1 cellular context compared by ENCODE assay signal in the genomic region with DNA sequence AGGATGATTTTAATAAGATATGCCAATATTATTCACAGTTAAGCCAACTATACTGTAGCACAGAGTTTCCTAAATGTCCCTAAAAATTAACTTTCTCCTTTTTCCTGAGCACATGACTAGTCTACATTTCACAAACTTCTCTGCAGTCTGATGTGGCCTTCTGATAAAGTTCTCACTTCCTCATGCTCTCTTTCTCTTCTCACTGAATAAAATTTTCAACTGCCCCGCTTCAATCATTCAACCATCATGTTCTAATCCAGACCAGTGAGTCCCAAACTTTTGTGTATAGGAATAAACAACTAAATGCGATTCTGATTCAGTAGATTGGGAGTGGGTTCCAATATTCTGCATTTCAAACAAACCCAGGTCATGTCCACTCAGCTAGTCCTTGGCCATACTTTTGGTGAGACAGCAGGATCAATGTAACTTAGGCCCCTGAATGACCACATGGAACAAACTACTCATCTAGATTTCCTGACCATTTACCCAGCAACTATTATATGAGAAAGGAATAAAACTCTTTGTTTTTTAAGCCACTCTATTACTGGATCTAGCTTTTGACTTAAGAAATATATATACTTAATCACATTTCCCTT.
A peak's percentile ranks its signal among the peaks of the same experiment; 100 is the strongest.
TF ChIP-seq lines count a peak whose summit lies in the region.

No MANE protein-coding gene starts in this region.

TF ChIP-seq in K562, 482 proteins besides CTCF, POLR2A, EP300 and RAD21 (continued from another document and continues in another):
- no peak for TF ChIP-seq NELFE (IDR thresholded peaks at IDR 0.05; ENCODE audit: insufficient read depth, insufficient read length)
- TF ChIP-seq SAFB2 (IDR thresholded peaks at IDR 0.05; ENCODE audit: borderline replicate concordance, low read depth, low read length, severe bottlenecking): no peak
- TF ChIP-seq, protein P1, sequence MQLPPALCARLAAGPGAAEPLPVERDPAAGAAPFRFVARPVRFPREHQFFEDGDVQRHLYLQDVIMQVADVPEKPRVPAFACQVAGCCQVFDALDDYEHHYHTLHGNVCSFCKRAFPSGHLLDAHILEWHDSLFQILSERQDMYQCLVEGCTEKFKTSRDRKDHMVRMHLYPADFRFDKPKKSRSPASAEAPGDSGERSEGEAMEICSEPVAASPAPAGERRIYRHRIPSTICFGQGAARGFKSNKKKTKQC (CRISPR knock-in tag; IDR thresholded peaks at IDR 0.05): no peak
- TF ChIP-seq PRMT5 (CRISPR knock-in tag; IDR thresholded peaks at IDR 0.05): no peak
- peak; percentile 22; the same call in 1 of the 2 replicates for TF ChIP-seq DPF2 (IDR thresholded peaks at IDR 0.05)
- TF ChIP-seq, protein P2, sequence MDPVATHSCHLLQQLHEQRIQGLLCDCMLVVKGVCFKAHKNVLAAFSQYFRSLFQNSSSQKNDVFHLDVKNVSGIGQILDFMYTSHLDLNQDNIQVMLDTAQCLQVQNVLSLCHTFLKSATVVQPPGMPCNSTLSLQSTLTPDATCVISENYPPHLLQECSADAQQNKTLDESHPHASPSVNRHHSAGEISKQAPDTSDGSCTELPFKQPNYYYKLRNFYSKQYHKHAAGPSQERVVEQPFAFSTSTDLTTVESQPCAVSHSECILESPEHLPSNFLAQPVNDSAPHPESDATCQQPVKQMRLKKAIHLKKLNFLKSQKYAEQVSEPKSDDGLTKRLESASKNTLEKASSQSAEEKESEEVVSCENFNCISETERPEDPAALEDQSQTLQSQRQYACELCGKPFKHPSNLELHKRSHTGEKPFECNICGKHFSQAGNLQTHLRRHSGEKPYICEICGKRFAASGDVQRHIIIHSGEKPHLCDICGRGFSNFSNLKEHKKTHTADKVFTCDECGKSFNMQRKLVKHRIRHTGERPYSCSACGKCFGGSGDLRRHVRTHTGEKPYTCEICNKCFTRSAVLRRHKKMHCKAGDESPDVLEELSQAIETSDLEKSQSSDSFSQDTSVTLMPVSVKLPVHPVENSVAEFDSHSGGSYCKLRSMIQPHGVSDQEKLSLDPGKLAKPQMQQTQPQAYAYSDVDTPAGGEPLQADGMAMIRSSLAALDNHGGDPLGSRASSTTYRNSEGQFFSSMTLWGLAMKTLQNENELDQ (CRISPR knock-in tag; IDR thresholded peaks at IDR 0.05; ENCODE audit: borderline replicate concordance): no peak
- TF ChIP-seq MTA1 (IDR thresholded peaks at IDR 0.05; ENCODE audit: borderline replicate concordance): no peak
- TF ChIP-seq HMGN3 (IDR thresholded peaks at IDR 0.05; ENCODE audit: borderline replicate concordance, extremely low read depth, insufficient read length, low read depth, low read length): no peak
- no peak for TF ChIP-seq NEUROD1 (IDR thresholded peaks at IDR 0.05; ENCODE audit: borderline replicate concordance, low read depth, low read length, partially characterized antibody)
- TF ChIP-seq, protein P3, sequence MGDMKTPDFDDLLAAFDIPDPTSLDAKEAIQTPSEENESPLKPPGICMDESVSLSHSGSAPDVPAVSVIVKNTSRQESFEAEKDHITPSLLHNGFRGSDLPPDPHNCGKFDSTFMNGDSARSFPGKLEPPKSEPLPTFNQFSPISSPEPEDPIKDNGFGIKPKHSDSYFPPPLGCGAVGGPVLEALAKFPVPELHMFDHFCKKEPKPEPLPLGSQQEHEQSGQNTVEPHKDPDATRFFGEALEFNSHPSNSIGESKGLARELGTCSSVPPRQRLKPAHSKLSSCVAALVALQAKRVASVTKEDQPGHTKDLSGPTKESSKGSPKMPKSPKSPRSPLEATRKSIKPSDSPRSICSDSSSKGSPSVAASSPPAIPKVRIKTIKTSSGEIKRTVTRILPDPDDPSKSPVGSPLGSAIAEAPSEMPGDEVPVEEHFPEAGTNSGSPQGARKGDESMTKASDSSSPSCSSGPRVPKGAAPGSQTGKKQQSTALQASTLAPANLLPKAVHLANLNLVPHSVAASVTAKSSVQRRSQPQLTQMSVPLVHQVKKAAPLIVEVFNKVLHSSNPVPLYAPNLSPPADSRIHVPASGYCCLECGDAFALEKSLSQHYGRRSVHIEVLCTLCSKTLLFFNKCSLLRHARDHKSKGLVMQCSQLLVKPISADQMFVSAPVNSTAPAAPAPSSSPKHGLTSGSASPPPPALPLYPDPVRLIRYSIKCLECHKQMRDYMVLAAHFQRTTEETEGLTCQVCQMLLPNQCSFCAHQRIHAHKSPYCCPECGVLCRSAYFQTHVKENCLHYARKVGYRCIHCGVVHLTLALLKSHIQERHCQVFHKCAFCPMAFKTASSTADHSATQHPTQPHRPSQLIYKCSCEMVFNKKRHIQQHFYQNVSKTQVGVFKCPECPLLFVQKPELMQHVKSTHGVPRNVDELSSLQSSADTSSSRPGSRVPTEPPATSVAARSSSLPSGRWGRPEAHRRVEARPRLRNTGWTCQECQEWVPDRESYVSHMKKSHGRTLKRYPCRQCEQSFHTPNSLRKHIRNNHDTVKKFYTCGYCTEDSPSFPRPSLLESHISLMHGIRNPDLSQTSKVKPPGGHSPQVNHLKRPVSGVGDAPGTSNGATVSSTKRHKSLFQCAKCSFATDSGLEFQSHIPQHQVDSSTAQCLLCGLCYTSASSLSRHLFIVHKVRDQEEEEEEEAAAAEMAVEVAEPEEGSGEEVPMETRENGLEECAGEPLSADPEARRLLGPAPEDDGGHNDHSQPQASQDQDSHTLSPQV (IDR thresholded peaks at IDR 0.05): peak; percentile 71; the same call in 1 of the 2 replicates
- TF ChIP-seq, protein P4, sequence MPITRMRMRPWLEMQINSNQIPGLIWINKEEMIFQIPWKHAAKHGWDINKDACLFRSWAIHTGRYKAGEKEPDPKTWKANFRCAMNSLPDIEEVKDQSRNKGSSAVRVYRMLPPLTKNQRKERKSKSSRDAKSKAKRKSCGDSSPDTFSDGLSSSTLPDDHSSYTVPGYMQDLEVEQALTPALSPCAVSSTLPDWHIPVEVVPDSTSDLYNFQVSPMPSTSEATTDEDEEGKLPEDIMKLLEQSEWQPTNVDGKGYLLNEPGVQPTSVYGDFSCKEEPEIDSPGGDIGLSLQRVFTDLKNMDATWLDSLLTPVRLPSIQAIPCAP (CRISPR knock-in tag; IDR thresholded peaks at IDR 0.05; ENCODE audit: borderline replicate concordance): no peak
- TF ChIP-seq ZC3H8 (IDR thresholded peaks at IDR 0.05): no peak
- TF ChIP-seq FOXM1 (IDR thresholded peaks at IDR 0.05; ENCODE audit: low read depth): no peak
- no peak for TF ChIP-seq FOXM1 (CRISPR knock-in tag; IDR thresholded peaks at IDR 0.05; ENCODE audit: low read depth)
- no peak for TF ChIP-seq TCFL5 (CRISPR knock-in tag; conservative IDR thresholded peaks at IDR 0.05)
- TF ChIP-seq, protein P5, sequence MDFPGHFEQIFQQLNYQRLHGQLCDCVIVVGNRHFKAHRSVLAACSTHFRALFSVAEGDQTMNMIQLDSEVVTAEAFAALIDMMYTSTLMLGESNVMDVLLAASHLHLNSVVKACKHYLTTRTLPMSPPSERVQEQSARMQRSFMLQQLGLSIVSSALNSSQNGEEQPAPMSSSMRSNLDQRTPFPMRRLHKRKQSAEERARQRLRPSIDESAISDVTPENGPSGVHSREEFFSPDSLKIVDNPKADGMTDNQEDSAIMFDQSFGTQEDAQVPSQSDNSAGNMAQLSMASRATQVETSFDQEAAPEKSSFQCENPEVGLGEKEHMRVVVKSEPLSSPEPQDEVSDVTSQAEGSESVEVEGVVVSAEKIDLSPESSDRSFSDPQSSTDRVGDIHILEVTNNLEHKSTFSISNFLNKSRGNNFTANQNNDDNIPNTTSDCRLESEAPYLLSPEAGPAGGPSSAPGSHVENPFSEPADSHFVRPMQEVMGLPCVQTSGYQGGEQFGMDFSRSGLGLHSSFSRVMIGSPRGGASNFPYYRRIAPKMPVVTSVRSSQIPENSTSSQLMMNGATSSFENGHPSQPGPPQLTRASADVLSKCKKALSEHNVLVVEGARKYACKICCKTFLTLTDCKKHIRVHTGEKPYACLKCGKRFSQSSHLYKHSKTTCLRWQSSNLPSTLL (IDR thresholded peaks at IDR 0.05): no peak
- TF ChIP-seq CXXC5 (CRISPR knock-in tag; IDR thresholded peaks at IDR 0.05): peak; percentile 20; the same call in 1 of the 2 replicates
- TF ChIP-seq, protein P6, sequence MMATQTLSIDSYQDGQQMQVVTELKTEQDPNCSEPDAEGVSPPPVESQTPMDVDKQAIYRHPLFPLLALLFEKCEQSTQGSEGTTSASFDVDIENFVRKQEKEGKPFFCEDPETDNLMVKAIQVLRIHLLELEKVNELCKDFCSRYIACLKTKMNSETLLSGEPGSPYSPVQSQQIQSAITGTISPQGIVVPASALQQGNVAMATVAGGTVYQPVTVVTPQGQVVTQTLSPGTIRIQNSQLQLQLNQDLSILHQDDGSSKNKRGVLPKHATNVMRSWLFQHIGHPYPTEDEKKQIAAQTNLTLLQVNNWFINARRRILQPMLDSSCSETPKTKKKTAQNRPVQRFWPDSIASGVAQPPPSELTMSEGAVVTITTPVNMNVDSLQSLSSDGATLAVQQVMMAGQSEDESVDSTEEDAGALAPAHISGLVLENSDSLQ (IDR thresholded peaks at IDR 0.05): no peak
- no peak for TF ChIP-seq CREB1 (IDR thresholded peaks at IDR 0.05)
- TF ChIP-seq CREB1 (CRISPR knock-in tag; IDR thresholded peaks at IDR 0.05): no peak
- TF ChIP-seq ZFPM2 (CRISPR knock-in tag; IDR thresholded peaks at IDR 0.05): no peak
- no peak for TF ChIP-seq ELF1 (tag; IDR thresholded peaks at IDR 0.05)
- TF ChIP-seq, protein P7, sequence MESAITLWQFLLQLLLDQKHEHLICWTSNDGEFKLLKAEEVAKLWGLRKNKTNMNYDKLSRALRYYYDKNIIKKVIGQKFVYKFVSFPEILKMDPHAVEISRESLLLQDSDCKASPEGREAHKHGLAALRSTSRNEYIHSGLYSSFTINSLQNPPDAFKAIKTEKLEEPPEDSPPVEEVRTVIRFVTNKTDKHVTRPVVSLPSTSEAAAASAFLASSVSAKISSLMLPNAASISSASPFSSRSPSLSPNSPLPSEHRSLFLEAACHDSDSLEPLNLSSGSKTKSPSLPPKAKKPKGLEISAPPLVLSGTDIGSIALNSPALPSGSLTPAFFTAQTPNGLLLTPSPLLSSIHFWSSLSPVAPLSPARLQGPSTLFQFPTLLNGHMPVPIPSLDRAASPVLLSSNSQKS (CRISPR knock-in tag; IDR thresholded peaks at IDR 0.05): no peak
- no peak for TF ChIP-seq BMI1 (IDR thresholded peaks at IDR 0.05; ENCODE audit: low read length)
- TF ChIP-seq MAFF (IDR thresholded peaks at IDR 0.05; ENCODE audit: low read length): no peak
- no peak for TF ChIP-seq ZBTB7A (IDR thresholded peaks at IDR 0.05; ENCODE audit: borderline replicate concordance, control insufficient read depth, low read depth, low read length)
- TF ChIP-seq, protein P8, sequence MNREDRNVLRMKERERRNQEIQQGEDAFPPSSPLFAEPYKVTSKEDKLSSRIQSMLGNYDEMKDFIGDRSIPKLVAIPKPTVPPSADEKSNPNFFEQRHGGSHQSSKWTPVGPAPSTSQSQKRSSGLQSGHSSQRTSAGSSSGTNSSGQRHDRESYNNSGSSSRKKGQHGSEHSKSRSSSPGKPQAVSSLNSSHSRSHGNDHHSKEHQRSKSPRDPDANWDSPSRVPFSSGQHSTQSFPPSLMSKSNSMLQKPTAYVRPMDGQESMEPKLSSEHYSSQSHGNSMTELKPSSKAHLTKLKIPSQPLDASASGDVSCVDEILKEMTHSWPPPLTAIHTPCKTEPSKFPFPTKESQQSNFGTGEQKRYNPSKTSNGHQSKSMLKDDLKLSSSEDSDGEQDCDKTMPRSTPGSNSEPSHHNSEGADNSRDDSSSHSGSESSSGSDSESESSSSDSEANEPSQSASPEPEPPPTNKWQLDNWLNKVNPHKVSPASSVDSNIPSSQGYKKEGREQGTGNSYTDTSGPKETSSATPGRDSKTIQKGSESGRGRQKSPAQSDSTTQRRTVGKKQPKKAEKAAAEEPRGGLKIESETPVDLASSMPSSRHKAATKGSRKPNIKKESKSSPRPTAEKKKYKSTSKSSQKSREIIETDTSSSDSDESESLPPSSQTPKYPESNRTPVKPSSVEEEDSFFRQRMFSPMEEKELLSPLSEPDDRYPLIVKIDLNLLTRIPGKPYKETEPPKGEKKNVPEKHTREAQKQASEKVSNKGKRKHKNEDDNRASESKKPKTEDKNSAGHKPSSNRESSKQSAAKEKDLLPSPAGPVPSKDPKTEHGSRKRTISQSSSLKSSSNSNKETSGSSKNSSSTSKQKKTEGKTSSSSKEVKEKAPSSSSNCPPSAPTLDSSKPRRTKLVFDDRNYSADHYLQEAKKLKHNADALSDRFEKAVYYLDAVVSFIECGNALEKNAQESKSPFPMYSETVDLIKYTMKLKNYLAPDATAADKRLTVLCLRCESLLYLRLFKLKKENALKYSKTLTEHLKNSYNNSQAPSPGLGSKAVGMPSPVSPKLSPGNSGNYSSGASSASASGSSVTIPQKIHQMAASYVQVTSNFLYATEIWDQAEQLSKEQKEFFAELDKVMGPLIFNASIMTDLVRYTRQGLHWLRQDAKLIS (CRISPR knock-in tag; IDR thresholded peaks at IDR 0.05): no peak
- no peak for TF ChIP-seq SOX6 (IDR thresholded peaks at IDR 0.05)
- TF ChIP-seq GATA2 (CRISPR knock-in tag; IDR thresholded peaks at IDR 0.05): no peak
- no peak for TF ChIP-seq KHSRP (IDR thresholded peaks at IDR 0.05)
- TF ChIP-seq FOXK2 (conservative IDR thresholded peaks at IDR 0.05 in 1 of 2, IDR thresholded peaks at IDR 0.05 in 1 of 2; ENCODE audit: low read depth in 2 of 2): no peak
- TF ChIP-seq LEF1 (IDR thresholded peaks at IDR 0.05): 0 out of 2 replicates have a peak, but pooled peaks have one; percentile 32
- TF ChIP-seq, protein P9, sequence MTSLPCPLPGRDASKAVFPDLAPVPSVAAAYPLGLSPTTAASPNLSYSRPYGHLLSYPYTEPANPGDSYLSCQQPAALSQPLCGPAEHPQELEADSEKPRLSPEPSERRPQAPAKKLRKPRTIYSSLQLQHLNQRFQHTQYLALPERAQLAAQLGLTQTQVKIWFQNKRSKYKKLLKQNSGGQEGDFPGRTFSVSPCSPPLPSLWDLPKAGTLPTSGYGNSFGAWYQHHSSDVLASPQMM (CRISPR knock-in tag; IDR thresholded peaks at IDR 0.05): no peak
- no peak for TF ChIP-seq TRIM24 (IDR thresholded peaks at IDR 0.05)
- TF ChIP-seq NFIC (IDR thresholded peaks at IDR 0.05): no peak
- no peak for TF ChIP-seq ARHGAP35 (IDR thresholded peaks at IDR 0.05; ENCODE audit: partially characterized antibody)
- no peak for TF ChIP-seq ILF3 (IDR thresholded peaks at IDR 0.05; ENCODE audit: borderline replicate concordance)
- no peak for TF ChIP-seq ZKSCAN8 (CRISPR knock-in tag; IDR thresholded peaks at IDR 0.05)
- TF ChIP-seq GTF2E2 (tag; IDR thresholded peaks at IDR 0.05): 0 out of 2 replicates have a peak, but pooled peaks have one; percentile 46
- TF ChIP-seq KAT2B (IDR thresholded peaks at IDR 0.05; ENCODE audit: low read depth, low read length): no peak
- no peak for TF ChIP-seq BDP1 (IDR thresholded peaks at IDR 0.05; ENCODE audit: insufficient read depth, insufficient read length)
- TF ChIP-seq ADNP (tag; IDR thresholded peaks at IDR 0.05): no peak; the same call in 1 of the 2 replicates
